Comparison of ENCODE assay signal across 2 cellular contexts in the genomic region with DNA sequence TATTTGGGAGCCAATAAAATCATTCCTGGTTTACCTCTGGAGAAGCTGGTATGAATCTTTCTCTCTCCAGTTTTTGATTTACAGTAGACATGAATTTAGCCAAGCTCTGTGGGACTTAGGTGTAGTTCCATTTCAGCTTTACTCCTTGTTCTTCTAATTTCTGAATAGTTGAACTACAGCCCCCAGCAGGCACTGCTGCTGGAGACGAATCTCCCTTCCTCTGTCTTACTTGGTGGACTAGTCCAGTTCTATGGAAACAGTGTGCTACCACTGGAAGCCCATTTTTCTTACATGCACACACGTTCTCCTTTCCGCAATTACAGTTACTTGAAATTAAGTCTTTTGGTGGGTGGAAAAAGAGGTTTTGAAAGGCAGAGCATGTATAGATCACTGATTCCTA.
A peak's percentile ranks its signal among the peaks of the same experiment; 100 is the strongest.
TF ChIP-seq lines count a peak whose summit lies in the region.

No MANE protein-coding gene starts in this region.

TF ChIP-seq in HEK293, 187 proteins besides CTCF, POLR2A, EP300 and RAD21 (continued from another document):
- TF ChIP-seq, protein P1, sequence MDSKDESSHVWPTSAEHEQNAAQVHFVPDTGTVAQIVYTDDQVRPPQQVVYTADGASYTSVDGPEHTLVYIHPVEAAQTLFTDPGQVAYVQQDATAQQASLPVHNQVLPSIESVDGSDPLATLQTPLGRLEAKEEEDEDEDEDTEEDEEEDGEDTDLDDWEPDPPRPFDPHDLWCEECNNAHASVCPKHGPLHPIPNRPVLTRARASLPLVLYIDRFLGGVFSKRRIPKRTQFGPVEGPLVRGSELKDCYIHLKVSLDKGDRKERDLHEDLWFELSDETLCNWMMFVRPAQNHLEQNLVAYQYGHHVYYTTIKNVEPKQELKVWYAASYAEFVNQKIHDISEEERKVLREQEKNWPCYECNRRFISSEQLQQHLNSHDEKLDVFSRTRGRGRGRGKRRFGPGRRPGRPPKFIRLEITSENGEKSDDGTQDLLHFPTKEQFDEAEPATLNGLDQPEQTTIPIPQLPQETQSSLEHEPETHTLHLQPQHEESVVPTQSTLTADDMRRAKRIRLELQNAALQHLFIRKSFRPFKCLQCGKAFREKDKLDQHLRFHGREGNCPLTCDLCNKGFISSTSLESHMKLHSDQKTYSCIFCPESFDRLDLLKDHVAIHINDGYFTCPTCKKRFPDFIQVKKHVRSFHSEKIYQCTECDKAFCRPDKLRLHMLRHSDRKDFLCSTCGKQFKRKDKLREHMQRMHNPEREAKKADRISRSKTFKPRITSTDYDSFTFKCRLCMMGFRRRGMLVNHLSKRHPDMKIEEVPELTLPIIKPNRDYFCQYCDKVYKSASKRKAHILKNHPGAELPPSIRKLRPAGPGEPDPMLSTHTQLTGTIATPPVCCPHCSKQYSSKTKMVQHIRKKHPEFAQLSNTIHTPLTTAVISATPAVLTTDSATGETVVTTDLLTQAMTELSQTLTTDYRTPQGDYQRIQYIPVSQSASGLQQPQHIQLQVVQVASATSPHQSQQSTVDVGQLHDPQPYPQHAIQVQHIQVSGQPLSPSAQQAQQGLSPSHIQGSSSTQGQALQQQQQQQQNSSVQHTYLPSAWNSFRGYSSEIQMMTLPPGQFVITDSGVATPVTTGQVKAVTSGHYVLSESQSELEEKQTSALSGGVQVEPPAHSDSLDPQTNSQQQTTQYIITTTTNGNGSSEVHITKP (tag by site-specific recombination; IDR thresholded peaks at IDR 0.05) = peak; percentile 74
TF ChIP-seq in HEK293: peak in this region for 1.

TF ChIP-seq in WTC11, 78 proteins besides CTCF, POLR2A, EP300 and RAD21 (continued from another document):
- TF ChIP-seq JUN (CRISPR knock-in tag; IDR thresholded peaks at IDR 0.05) (no peak), EMX1 (CRISPR knock-in tag; IDR thresholded peaks at IDR 0.05) (no peak), ZNF121 (CRISPR knock-in tag; IDR thresholded peaks at IDR 0.05) (no peak), ZNF219 (CRISPR knock-in tag; IDR thresholded peaks at IDR 0.05; ENCODE audit: borderline replicate concordance) (no peak), MXD4 (CRISPR knock-in tag; IDR thresholded peaks at IDR 0.05; ENCODE audit: borderline replicate concordance) (no peak)
- TF ChIP-seq, protein P2, sequence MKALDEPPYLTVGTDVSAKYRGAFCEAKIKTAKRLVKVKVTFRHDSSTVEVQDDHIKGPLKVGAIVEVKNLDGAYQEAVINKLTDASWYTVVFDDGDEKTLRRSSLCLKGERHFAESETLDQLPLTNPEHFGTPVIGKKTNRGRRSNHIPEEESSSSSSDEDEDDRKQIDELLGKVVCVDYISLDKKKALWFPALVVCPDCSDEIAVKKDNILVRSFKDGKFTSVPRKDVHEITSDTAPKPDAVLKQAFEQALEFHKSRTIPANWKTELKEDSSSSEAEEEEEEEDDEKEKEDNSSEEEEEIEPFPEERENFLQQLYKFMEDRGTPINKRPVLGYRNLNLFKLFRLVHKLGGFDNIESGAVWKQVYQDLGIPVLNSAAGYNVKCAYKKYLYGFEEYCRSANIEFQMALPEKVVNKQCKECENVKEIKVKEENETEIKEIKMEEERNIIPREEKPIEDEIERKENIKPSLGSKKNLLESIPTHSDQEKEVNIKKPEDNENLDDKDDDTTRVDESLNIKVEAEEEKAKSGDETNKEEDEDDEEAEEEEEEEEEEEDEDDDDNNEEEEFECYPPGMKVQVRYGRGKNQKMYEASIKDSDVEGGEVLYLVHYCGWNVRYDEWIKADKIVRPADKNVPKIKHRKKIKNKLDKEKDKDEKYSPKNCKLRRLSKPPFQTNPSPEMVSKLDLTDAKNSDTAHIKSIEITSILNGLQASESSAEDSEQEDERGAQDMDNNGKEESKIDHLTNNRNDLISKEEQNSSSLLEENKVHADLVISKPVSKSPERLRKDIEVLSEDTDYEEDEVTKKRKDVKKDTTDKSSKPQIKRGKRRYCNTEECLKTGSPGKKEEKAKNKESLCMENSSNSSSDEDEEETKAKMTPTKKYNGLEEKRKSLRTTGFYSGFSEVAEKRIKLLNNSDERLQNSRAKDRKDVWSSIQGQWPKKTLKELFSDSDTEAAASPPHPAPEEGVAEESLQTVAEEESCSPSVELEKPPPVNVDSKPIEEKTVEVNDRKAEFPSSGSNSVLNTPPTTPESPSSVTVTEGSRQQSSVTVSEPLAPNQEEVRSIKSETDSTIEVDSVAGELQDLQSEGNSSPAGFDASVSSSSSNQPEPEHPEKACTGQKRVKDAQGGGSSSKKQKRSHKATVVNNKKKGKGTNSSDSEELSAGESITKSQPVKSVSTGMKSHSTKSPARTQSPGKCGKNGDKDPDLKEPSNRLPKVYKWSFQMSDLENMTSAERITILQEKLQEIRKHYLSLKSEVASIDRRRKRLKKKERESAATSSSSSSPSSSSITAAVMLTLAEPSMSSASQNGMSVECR (CRISPR knock-in tag; IDR thresholded peaks at IDR 0.05; ENCODE audit: borderline replicate concordance) = no peak
- TF ChIP-seq, protein P3, sequence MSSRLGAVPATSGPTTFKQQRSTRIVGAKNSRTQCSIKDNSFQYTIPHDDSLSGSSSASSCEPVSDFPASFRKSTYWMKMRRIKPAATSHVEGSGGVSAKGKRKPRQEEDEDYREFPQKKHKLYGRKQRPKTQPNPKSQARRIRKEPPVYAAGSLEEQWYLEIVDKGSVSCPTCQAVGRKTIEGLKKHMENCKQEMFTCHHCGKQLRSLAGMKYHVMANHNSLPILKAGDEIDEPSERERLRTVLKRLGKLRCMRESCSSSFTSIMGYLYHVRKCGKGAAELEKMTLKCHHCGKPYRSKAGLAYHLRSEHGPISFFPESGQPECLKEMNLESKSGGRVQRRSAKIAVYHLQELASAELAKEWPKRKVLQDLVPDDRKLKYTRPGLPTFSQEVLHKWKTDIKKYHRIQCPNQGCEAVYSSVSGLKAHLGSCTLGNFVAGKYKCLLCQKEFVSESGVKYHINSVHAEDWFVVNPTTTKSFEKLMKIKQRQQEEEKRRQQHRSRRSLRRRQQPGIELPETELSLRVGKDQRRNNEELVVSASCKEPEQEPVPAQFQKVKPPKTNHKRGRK (CRISPR knock-in tag; IDR thresholded peaks at IDR 0.05; ENCODE audit: borderline replicate concordance) = no peak
